ENCODE assay signal across 1 cellular context in genomic region chr18:48621240-48621639, GRCh38.
TF ChIP-seq lines count a peak whose summit lies in the region.

No MANE protein-coding gene starts in this region.

TF ChIP-seq in WTC11, 78 proteins besides CTCF, POLR2A, EP300 and RAD21 (continued from another document):
- TF ChIP-seq, protein P1, sequence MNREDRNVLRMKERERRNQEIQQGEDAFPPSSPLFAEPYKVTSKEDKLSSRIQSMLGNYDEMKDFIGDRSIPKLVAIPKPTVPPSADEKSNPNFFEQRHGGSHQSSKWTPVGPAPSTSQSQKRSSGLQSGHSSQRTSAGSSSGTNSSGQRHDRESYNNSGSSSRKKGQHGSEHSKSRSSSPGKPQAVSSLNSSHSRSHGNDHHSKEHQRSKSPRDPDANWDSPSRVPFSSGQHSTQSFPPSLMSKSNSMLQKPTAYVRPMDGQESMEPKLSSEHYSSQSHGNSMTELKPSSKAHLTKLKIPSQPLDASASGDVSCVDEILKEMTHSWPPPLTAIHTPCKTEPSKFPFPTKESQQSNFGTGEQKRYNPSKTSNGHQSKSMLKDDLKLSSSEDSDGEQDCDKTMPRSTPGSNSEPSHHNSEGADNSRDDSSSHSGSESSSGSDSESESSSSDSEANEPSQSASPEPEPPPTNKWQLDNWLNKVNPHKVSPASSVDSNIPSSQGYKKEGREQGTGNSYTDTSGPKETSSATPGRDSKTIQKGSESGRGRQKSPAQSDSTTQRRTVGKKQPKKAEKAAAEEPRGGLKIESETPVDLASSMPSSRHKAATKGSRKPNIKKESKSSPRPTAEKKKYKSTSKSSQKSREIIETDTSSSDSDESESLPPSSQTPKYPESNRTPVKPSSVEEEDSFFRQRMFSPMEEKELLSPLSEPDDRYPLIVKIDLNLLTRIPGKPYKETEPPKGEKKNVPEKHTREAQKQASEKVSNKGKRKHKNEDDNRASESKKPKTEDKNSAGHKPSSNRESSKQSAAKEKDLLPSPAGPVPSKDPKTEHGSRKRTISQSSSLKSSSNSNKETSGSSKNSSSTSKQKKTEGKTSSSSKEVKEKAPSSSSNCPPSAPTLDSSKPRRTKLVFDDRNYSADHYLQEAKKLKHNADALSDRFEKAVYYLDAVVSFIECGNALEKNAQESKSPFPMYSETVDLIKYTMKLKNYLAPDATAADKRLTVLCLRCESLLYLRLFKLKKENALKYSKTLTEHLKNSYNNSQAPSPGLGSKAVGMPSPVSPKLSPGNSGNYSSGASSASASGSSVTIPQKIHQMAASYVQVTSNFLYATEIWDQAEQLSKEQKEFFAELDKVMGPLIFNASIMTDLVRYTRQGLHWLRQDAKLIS (CRISPR knock-in tag; IDR thresholded peaks at IDR 0.05; ENCODE audit: borderline replicate concordance), result no peak
- TF ChIP-seq CREB1 (CRISPR knock-in tag; IDR thresholded peaks at IDR 0.05) (no peak), RELA (CRISPR knock-in tag; IDR thresholded peaks at IDR 0.05; ENCODE audit: borderline replicate concordance) (no peak), FOXP1 (CRISPR knock-in tag; IDR thresholded peaks at IDR 0.05; ENCODE audit: borderline replicate concordance) (no peak)
